16 cellular contexts compared by ENCODE assay signal in the genomic region with DNA sequence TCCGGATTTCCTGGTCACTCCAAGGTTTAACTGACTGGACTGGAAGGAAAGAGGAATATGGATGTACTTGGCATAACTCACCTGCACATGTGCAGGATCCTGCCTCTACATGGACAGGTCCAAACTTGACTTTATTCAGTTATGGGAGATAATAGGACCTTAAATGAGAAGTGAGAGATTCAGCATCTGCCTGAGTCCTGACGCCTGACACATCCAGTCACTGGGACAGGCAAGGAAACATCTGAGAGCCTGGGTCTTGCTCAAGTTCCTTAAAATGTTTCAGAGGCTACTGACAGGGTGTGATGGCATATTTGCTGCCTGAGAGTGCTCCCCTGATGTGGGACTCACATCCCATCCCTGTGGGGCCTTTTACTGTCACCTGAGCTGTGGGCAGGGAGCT. TPM values are rescaled to one million over a fixed set of nuclear protein-coding genes. Genes with fewer than 3 reads are reported as not detected.
A peak's percentile ranks its signal among the peaks of the same experiment; 100 is the strongest.
DNase-seq lines count a peak whose midpoint lies in the region; ATAC-seq and TF ChIP-seq lines count a peak whose summit lies in the region.
"Had no signal": no experiment of that assay in that cellular context is flagged by ENCODE, and none has a peak within 500 bp of the region (broad histone marks: within the 10 kb centered on the region; RNA-seq: fewer than 3 reads in every experiment).

No MANE protein-coding gene starts in this region.

- H3K9ac ChIP-seq in mammary epithelial cell (ENCODE audit: insufficient read depth, low read length) = no peak overlapping the region

- no peak for ATAC-seq in HG02571 (IDR thresholded peaks at IDR 0.05; ENCODE audit: unreplicated experiment)

- H4K20me1 ChIP-seq in mammary epithelial cell (ENCODE audit: insufficient read depth, low read length) = no peaks in the 10 kb centered on the region

- H3K36me3 ChIP-seq in mammary epithelial cell (ENCODE audit: insufficient read depth, low read length) = no peaks in the 10 kb centered on the region
- H3K36me3 ChIP-seq: MG63 had no signal

- no peak for TF ChIP-seq POLR2A in NB4 (IDR thresholded peaks at IDR 0.05; ENCODE audit: extremely low read depth, insufficient read length)

- CTCF ChIA-PET in mammary epithelial cell (lab: Charles Lee; ENCODE audit: low non-redundant PET) = no interaction called here

- H2AFZ ChIP-seq in mammary epithelial cell (ENCODE audit: low read depth, low read length) = peak overlapping the region; percentile 22

- H3K4me3 ChIP-seq in NB4 (ENCODE audit: low read depth, low read length) = no peak overlapping the region
- H3K4me3 ChIP-seq in mammary epithelial cell (replicated peaks in 1 of 3; ENCODE audit: insufficient read depth in 1 of 3, low read depth in 2 of 3, low read length in 3 of 3) = no peak overlapping the region
- H3K4me3 ChIP-seq: MG63 had no signal

- peaks cover 5% of the 10 kb centered on the region for H3K9me3 ChIP-seq in mammary epithelial cell (replicated peaks; ENCODE audit: insufficient read depth, low read length)

- no TSS peak for BruUV-seq in mammary epithelial cell (replicated peaks; lab: Mats Ljungman, UMichigan)

- no peak overlapping the region for H3K27ac ChIP-seq in mammary epithelial cell (ENCODE audit: insufficient read depth, low read depth, low read length)

- no peak overlapping the region for H3K4me2 ChIP-seq in mammary epithelial cell (ENCODE audit: insufficient read depth, low read depth, low read length)

- no peaks in the 10 kb centered on the region for H3K27me3 ChIP-seq in mammary epithelial cell (ENCODE audit: insufficient read depth, low read length)
- H3K27me3 ChIP-seq: MG63 had no signal

- WGBS in mammary epithelial cell (ENCODE audit: low coverage, missing lambda C conversion rate) = 14% methylated on average over 2 of the region's 2 CpGs

- TF ChIP-seq CTCF in NB4 (IDR thresholded peaks at IDR 0.05; ENCODE audit: low read depth, low read length) (no peak), mammary epithelial cell (conservative IDR thresholded peaks at IDR 0.05 in 1 of 2, IDR thresholded peaks at IDR 0.05 in 1 of 2; ENCODE audit: extremely low read depth in 1 of 2, insufficient read depth in 1 of 2, low read depth in 1 of 2, low read length in 2 of 2) (no peak)

- in situ Hi-C loops in mammary epithelial cell (cut with MboI; ENCODE audit: low sequenced_read_pairs in 2 of 2) = no loop called here

- DNase-seq in SKM-1 treated with dmso at 0.1 percent for 144 hours (lab: John Stamatoyannopoulos, UW; ENCODE audit: unreplicated experiment) (peak; percentile 28), SKM-1 (lab: John Stamatoyannopoulos, UW; ENCODE audit: unreplicated experiment) (no peak), NB4 (ENCODE audit: low read depth) (peak; percentile 11), mammary epithelial cell (peak; percentile 64), T-helper 9 cell (no peak), NCI-H226 (no peak)
- DNase-seq: CD4-positive, CD25-positive, alpha-beta regulatory T cell; DMS79 treated with DMSO at 0.1 percent for 48 hours; Karpas-422; MG63; NCI-H1105 treated with DMSO at 0.1 percent for 48 hours; NCI-H1694; NCI-H2081 treated with DMSO at 0.1 percent for 48 hours; NCI-H446 treated with DMSO at 0.1 percent for 48 hours; NCI-H526 treated with DMSO at 0.1 percent for 48 hours had no signal

- intact Hi-C loops in mammary epithelial cell (cut with micrococcal nuclease) = no loop called here

- no peaks in the 10 kb centered on the region for H3K4me1 ChIP-seq in mammary epithelial cell (ENCODE audit: insufficient read depth, low read length)

- H3K79me2 ChIP-seq in mammary epithelial cell (ENCODE audit: insufficient read depth, low read length) = no peaks in the 10 kb centered on the region

- dilution Hi-C loops in mammary epithelial cell (cut with HindIII; ENCODE audit: low sequenced_read_pairs) = no loop called here

RNA-seq across cellular contexts. Expression of a gene that starts 34.9 kb away (rescaled TPM):
- total RNA-seq in mammary epithelial cell = 10 to 100 TPM; 12.5 to 14.1 TPM
- polyA plus RNA-seq in mammary epithelial cell = 5.7 TPM
- polyA minus RNA-seq in mammary epithelial cell = not detected

Comparison
In these comparisons a context has a peak if more than half of its experiments do, and no peak if none do; other contexts are left out.
1. DNase-seq: peak in SKM-1 treated with dmso at 0.1 percent for 144 hours (single experiment), NB4 (single experiment) and mammary epithelial cell (single experiment); none in SKM-1 (single experiment), T-helper 9 cell (single experiment) and NCI-H226 (single experiment).